Comparison of ENCODE assay signal across 21 cellular contexts in genomic region chr9:96766199-96766598, GRCh38. TPM values are rescaled to one million over a fixed set of nuclear protein-coding genes. Genes with fewer than 3 reads are reported as not detected.
DNase-seq lines count a peak whose midpoint lies in the region; ATAC-seq and TF ChIP-seq lines count a peak whose summit lies in the region.
"Had no signal": no experiment of that assay in that cellular context is flagged by ENCODE, and none has a peak within 500 bp of the region (broad histone marks: within the 10 kb centered on the region; RNA-seq: fewer than 3 reads in every experiment).

No MANE protein-coding gene starts in this region.

- peaks cover 62% of the 10 kb centered on the region for H3K9me3 Mint-ChIP-seq in chondrocyte (ENCODE audit: low read depth)

- no peaks in the 10 kb centered on the region for H3K9me2 ChIP-seq in hepatocyte (replicated peaks; ENCODE audit: insufficient read depth)

- TF ChIP-seq CTCF in liver (IDR thresholded peaks at IDR 0.05; ENCODE audit: low read depth, low read length, missing input control) (no peak), right lobe of liver (IDR thresholded peaks at IDR 0.05) (no peak), chondrocyte (IDR thresholded peaks at IDR 0.05) (no peak), hepatocyte (IDR thresholded peaks at IDR 0.05; ENCODE audit: poor library complexity) (no peak)

- no peak overlapping the region for H3K4me2 ChIP-seq in hepatocyte
- H3K4me2 ChIP-seq: BLaER1 treated with 17β-estradiol and CSF1 and Interleukin-3, amounts not matched to agents 10 nM and 100 nM had no signal

- DNase-seq in right lobe of liver (no peak), chondrocyte (ENCODE audit: low spot score) (no peak), hepatocyte (ENCODE audit: low spot score) (no peak), activated gamma-delta T cell (lab: John Stamatoyannopoulos, UW) (no peak), NCI-H526 treated with DMSO at 0.1 percent for 48 hours (lab: John Stamatoyannopoulos, UW) (no peak)
- DNase-seq: Calu3; CD4-positive, alpha-beta T cell; CD8-positive, alpha-beta memory T cell; DMS53; DMS79 treated with DMSO at 0.1 percent for 48 hours; GF-D8; GM23248; H7; HCEC 1CT had no signal

- ATAC-seq in right lobe of liver (no peak), GM19035 (IDR thresholded peaks at IDR 0.05; ENCODE audit: unreplicated experiment) (no peak)

- H3K9me3 ChIP-seq in liver (ENCODE audit: control insufficient read depth in 4 of 4, low read length in 3 of 4) = peaks cover 27 to 90% (median 49%) of the 10 kb centered on the region in 4 donors
- peaks cover 0 to 78% (median 37%) of the 10 kb centered on the region in 4 donors for H3K9me3 ChIP-seq in right lobe of liver
- peaks cover 96% of the 10 kb centered on the region for H3K9me3 ChIP-seq in hepatocyte (ENCODE audit: low read depth)
- peaks cover 50 to 83% (median 80%) of the 10 kb centered on the region in 5 donors for H3K9me3 ChIP-seq in subcutaneous abdominal adipose tissue (ENCODE audit: control insufficient read depth in 5 of 5, low read length in 5 of 5)

- H3K4me1 Mint-ChIP-seq in chondrocyte (ENCODE audit: low read depth) = no peaks in the 10 kb centered on the region
- H3K4me1 Mint-ChIP-seq: CD14-positive monocyte had no signal

- H3K27ac ChIP-seq in liver (ENCODE audit: low read depth in 1 of 2, low read length in 2 of 2) (no peak overlapping the region), right lobe of liver (no peak overlapping the region), hepatocyte (no peak overlapping the region), subcutaneous abdominal adipose tissue (ENCODE audit: low read depth, low read length) (no peak overlapping the region)
- H3K27ac ChIP-seq: 22Rv1; BLaER1 treated with 17β-estradiol and CSF1 and Interleukin-3, amounts not matched to agents 10 nM and 100 nM; GM23248 had no signal

- H3K4me3 ChIP-seq in liver (ENCODE audit: low read depth in 1 of 3, low read length in 3 of 3) = peak overlapping the region in 2 of 3 donors; percentile 41 to 58
- no peak overlapping the region for H3K4me3 ChIP-seq in right lobe of liver
- H3K4me3 ChIP-seq in hepatocyte = peak overlapping the region; percentile 16
- H3K4me3 ChIP-seq in subcutaneous abdominal adipose tissue (ENCODE audit: low read depth in 1 of 5, low read length in 5 of 5) = peak overlapping the region in 4 of 5 donors; percentile 20 to 49 (median 27)
- H3K4me3 ChIP-seq: GM23248 had no signal

- H3K27me3 Mint-ChIP-seq in chondrocyte (ENCODE audit: low read depth) = no peaks in the 10 kb centered on the region
- H3K27me3 Mint-ChIP-seq: B cell; CD4-positive, alpha-beta T cell; CD8-positive, alpha-beta memory T cell had no signal

- H3K27ac Mint-ChIP-seq in chondrocyte (ENCODE audit: unreplicated experiment) = peak overlapping the region; percentile 20
- H3K27ac Mint-ChIP-seq: B cell; CD14-positive monocyte; CD4-positive, alpha-beta T cell; CD8-positive, alpha-beta memory T cell had no signal

- H3K9ac ChIP-seq in liver (ENCODE audit: low read depth in 1 of 2, low read length in 2 of 2) (no peak overlapping the region), subcutaneous abdominal adipose tissue (ENCODE audit: low read length in 5 of 5) (no peak overlapping the region)
- H3K9ac ChIP-seq: BLaER1 treated with 17β-estradiol and CSF1 and Interleukin-3, amounts not matched to agents 10 nM and 100 nM; GM23248 had no signal

- H2AFZ ChIP-seq in hepatocyte = no peak overlapping the region
- H2AFZ ChIP-seq: GM23248 had no signal

- peaks cover 83% of the 10 kb centered on the region for H3K36me3 Mint-ChIP-seq in chondrocyte (ENCODE audit: low read depth)

- intact Hi-C loops in right lobe of liver (cut with DNase I) = no loop called here

- TF ChIP-seq RAD21 in liver (IDR thresholded peaks at IDR 0.05) = no peak

- H4K20me1 ChIP-seq in hepatocyte (ENCODE audit: insufficient read depth, poor library complexity, severe bottlenecking) = no peaks in the 10 kb centered on the region
- H4K20me1 ChIP-seq: BLaER1 treated with 17β-estradiol and CSF1 and Interleukin-3, amounts not matched to agents 10 nM and 100 nM had no signal

- H3K79me2 ChIP-seq in hepatocyte = peaks cover 13% of the 10 kb centered on the region

- H3K4me1 ChIP-seq in liver (ENCODE audit: control insufficient read depth in 4 of 4, insufficient read depth in 4 of 4, low read length in 3 of 4) = no peaks in the 10 kb centered on the region
- H3K4me1 ChIP-seq in right lobe of liver = no peaks in the 10 kb centered on the region
- H3K4me1 ChIP-seq in hepatocyte (ENCODE audit: insufficient read depth) = no peaks in the 10 kb centered on the region
- H3K4me1 ChIP-seq in subcutaneous abdominal adipose tissue (ENCODE audit: control insufficient read depth in 5 of 5, insufficient read depth in 5 of 5, low read length in 5 of 5) = no peaks in the 10 kb centered on the region
- H3K4me1 ChIP-seq: BLaER1 treated with 17β-estradiol and CSF1 and Interleukin-3, amounts not matched to agents 10 nM and 100 nM had no signal

- TF ChIP-seq POLR2A in right lobe of liver (IDR thresholded peaks at IDR 0.05) = no peak

- H3K27me3 ChIP-seq in liver (ENCODE audit: control insufficient read depth in 4 of 4, insufficient read depth in 4 of 4, low read length in 3 of 4) (no peaks in the 10 kb centered on the region), right lobe of liver (no peaks in the 10 kb centered on the region), hepatocyte (no peaks in the 10 kb centered on the region), subcutaneous abdominal adipose tissue (ENCODE audit: control insufficient read depth in 5 of 5, insufficient read depth in 4 of 5, low read length in 5 of 5) (no peaks in the 10 kb centered on the region)
- H3K27me3 ChIP-seq: BLaER1 treated with 17β-estradiol and CSF1 and Interleukin-3, amounts not matched to agents 10 nM and 100 nM had no signal

- H3K36me3 ChIP-seq in liver (ENCODE audit: control insufficient read depth in 4 of 4, insufficient read depth in 3 of 4, low read depth in 1 of 4, low read length in 3 of 4) (peaks cover 12 to 77% (median 68%) of the 10 kb centered on the region in 4 donors), right lobe of liver (peaks cover 0 to 67% (median 30%) of the 10 kb centered on the region in 4 donors), hepatocyte (replicated peaks; ENCODE audit: insufficient read depth, low read depth) (peaks cover 55% of the 10 kb centered on the region), subcutaneous abdominal adipose tissue (ENCODE audit: control insufficient read depth in 5 of 5, insufficient read depth in 5 of 5, low read length in 5 of 5) (peaks cover 66 to 79% (median 73%) of the 10 kb centered on the region in 5 donors)

- H3K4me3 Mint-ChIP-seq in chondrocyte (ENCODE audit: unreplicated experiment) = no peak overlapping the region
- H3K4me3 Mint-ChIP-seq: B cell; CD14-positive monocyte; CD4-positive, alpha-beta T cell; CD8-positive, alpha-beta memory T cell had no signal

TF ChIP-seq in liver, 16 proteins besides CTCF, POLR2A, EP300 and RAD21 (continues in another document):
- TF ChIP-seq ZBTB33 (IDR thresholded peaks at IDR 0.05) (no peak), YY1 (IDR thresholded peaks at IDR 0.05) (no peak), GABPA (IDR thresholded peaks at IDR 0.05 in 1 of 2, conservative IDR thresholded peaks at IDR 0.05 in 1 of 2) (no peak), JUND (IDR thresholded peaks at IDR 0.05) (no peak), SP1 (IDR thresholded peaks at IDR 0.05) (no peak), RXRA (IDR thresholded peaks at IDR 0.05) (no peak), TAF1 (conservative IDR thresholded peaks at IDR 0.05) (no peak), NR2F2 (IDR thresholded peaks at IDR 0.05) (no peak), EGR1 (IDR thresholded peaks at IDR 0.05; ENCODE audit: low read depth in 2 of 2) (no peak), HNF4A (conservative IDR thresholded peaks at IDR 0.05) (no peak), HNF4G (IDR thresholded peaks at IDR 0.05) (no peak), FOXA2 (IDR thresholded peaks at IDR 0.05) (no peak)
- TF ChIP-seq, protein P1, sequence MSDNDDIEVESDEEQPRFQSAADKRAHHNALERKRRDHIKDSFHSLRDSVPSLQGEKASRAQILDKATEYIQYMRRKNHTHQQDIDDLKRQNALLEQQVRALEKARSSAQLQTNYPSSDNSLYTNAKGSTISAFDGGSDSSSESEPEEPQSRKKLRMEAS (IDR thresholded peaks at IDR 0.05) = no peak
- TF ChIP-seq, protein P2, sequence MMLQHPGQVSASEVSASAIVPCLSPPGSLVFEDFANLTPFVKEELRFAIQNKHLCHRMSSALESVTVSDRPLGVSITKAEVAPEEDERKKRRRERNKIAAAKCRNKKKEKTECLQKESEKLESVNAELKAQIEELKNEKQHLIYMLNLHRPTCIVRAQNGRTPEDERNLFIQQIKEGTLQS (IDR thresholded peaks at IDR 0.05) = no peak

RNA-seq across cellular contexts. Expression of gene ZNF510, which starts 11.7 kb away (rescaled TPM):
- 1 to 10 TPM; 6.2 to 8.1 TPM for total RNA-seq in liver
- 1 to 10 TPM; 1.4 to 2.0 TPM for polyA plus RNA-seq in liver
- total RNA-seq in right lobe of liver = 1 to 10 TPM; 2.5 to 5.4 (median 4.8) TPM
- 7.9 to 12.3 TPM (median 8.8 TPM) in 3 replicates for total RNA-seq in chondrocyte
- total RNA-seq in hepatocyte = 9.9 and 11.9 TPM in 2 replicates
- polyA plus RNA-seq in hepatocyte = 2.2 and 3.5 TPM in 2 replicates

Comparison
In these comparisons a context has a peak if more than half of its experiments do, and no peak if none do; other contexts are left out.
1. H3K4me3 ChIP-seq: peak in liver (2 of 3), hepatocyte (single experiment) and subcutaneous abdominal adipose tissue (4 of 5); none in right lobe of liver (0 of 3).